16 cellular contexts compared by ENCODE assay signal in genomic region chr1:12532405-12533315, GRCh38.
"Had no signal": no experiment of that assay in that cellular context is flagged by ENCODE, and none has a peak within 500 bp of the region (broad histone marks: within the 10 kb centered on the region; RNA-seq: fewer than 3 reads in every experiment).

No MANE protein-coding gene starts in this region.

- DNase-seq: activated effector memory CD4-positive, alpha-beta T cell treated with Interleukin-2 at 50 U/mL for 16 hours; activated naive CD4-positive, alpha-beta T cell treated with anti-CD3 and anti-CD28 coated beads for 36 hours; activated naive CD8-positive, alpha-beta T cell treated with anti-CD3 and anti-CD28 coated beads, Interleukin-2, amount 50 U/mL, for 24 hours; activated T-cell treated with anti-CD3 and anti-CD28 coated beads, Interleukin-2, amount 50 U/mL, for 48 hours; effector memory CD4-positive, alpha-beta T cell; foreskin keratinocyte; kidney glomerular epithelial cell; retina; stimulated activated CD4-positive, alpha-beta T cell treated with anti-CD3 and anti-CD28 coated beads, Interleukin-2, amount 100 ng/mL, for 48 hours; stimulated activated CD8-positive, alpha-beta memory T cell treated with anti-CD3 and anti-CD28 coated beads, Interleukin-4, amount 100 ng/mL, for 48 hours; stimulated activated naive CD4-positive, alpha-beta T cell; T-helper 1 cell had no signal

- H3K4me3 Mint-ChIP-seq: activated naive CD4-positive, alpha-beta T cell treated with anti-CD3 and anti-CD28 coated beads for 36 hours; activated naive CD8-positive, alpha-beta T cell treated with anti-CD3 and anti-CD28 coated beads, Interleukin-2, amount 50 U/mL, for 24 hours; neural crest cell had no signal

- H3K27ac ChIP-seq: foreskin keratinocyte, left lung, thoracic aorta had no signal

- H3K27me3 ChIP-seq: left lung, upper lobe of left lung had no signal

- H3K36me3 ChIP-seq: left lung, thoracic aorta, upper lobe of left lung had no signal

- H3K4me3 ChIP-seq: left lung, thoracic aorta, upper lobe of left lung had no signal

- H3K27me3 Mint-ChIP-seq: activated naive CD8-positive, alpha-beta T cell treated with anti-CD3 and anti-CD28 coated beads, Interleukin-2, amount 50 U/mL, for 24 hours had no signal

- ATAC-seq: activated naive CD8-positive, alpha-beta T cell treated with anti-CD3 and anti-CD28 coated beads, Interleukin-2, amount 50 U/mL, for 24 hours; foreskin keratinocyte; left lung had no signal

- H3K9me3 Mint-ChIP-seq: neural crest cell had no signal

- H3K4me1 ChIP-seq: foreskin keratinocyte had no signal

- H3K27ac Mint-ChIP-seq: activated naive CD4-positive, alpha-beta T cell treated with anti-CD3 and anti-CD28 coated beads for 36 hours; activated naive CD8-positive, alpha-beta T cell treated with anti-CD3 and anti-CD28 coated beads, Interleukin-2, amount 50 U/mL, for 24 hours had no signal
